Comparison of ENCODE assay signal across 10 cellular contexts in the genomic region with DNA sequence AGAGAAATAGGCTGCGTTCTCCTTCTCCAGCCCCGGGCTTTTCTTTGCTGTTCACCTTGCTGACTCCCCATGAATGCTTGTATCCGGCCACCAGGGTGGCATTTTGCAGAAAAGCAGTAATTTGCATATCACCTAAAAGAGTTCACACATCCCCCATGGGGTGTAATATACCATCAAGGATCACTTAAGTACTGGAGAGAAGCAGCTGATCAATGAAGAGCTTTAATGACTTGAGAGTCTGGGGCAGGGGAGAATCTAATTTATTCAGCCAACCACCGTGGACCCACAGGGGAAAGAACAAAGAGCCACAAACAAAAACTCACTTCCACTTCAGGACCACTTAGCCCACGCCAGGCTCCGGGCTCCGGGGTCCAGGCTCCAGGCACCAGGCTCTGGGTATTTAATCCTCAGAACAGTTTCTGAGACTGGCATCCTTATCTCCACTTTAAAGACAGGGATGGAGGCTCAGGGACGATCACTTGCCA. TPM values are rescaled to one million over a fixed set of nuclear protein-coding genes. Genes with fewer than 3 reads are reported as not detected.
DNase-seq lines count a peak whose midpoint lies in the region; ATAC-seq and TF ChIP-seq lines count a peak whose summit lies in the region.
"Had no signal": no experiment of that assay in that cellular context is flagged by ENCODE, and none has a peak within 500 bp of the region (broad histone marks: within the 10 kb centered on the region; RNA-seq: fewer than 3 reads in every experiment).

No MANE protein-coding gene starts in this region.

- H3K27ac ChIP-seq in OCI-LY3 (ENCODE audit: low read length) (peak overlapping the region; percentile 33; the same call in 1 of the 2 replicates), neural progenitor cell (no peak overlapping the region)

- no peak overlapping the region for H3K4me3 Mint-ChIP-seq in neural progenitor cell

- H3K4me1 ChIP-seq in OCI-LY3 (ENCODE audit: low read length) (peaks cover 51% of the 10 kb centered on the region), neural progenitor cell (peaks cover 27% of the 10 kb centered on the region)

- ATAC-seq in GM21723 (IDR thresholded peaks at IDR 0.05; ENCODE audit: unreplicated experiment) (peak; percentile 28), HG03460 (IDR thresholded peaks at IDR 0.05; ENCODE audit: unreplicated experiment) (no peak)
- ATAC-seq: HepG2 had no signal

- peaks cover 2% of the 10 kb centered on the region for H3K27me3 Mint-ChIP-seq in neural progenitor cell (ENCODE audit: insufficient read depth, low read depth)

- no peaks in the 10 kb centered on the region for H3K9me3 Mint-ChIP-seq in neural progenitor cell

- H3K9me3 ChIP-seq in OCI-LY3 (ENCODE audit: insufficient read depth, low read length) = no peaks in the 10 kb centered on the region
- H3K9me3 ChIP-seq in neural progenitor cell (ENCODE audit: low read depth) = no peaks in the 10 kb centered on the region

- TF ChIP-seq CTCF in OCI-LY3 (IDR thresholded peaks at IDR 0.05; ENCODE audit: low read depth, low read length) (peak; percentile 17; the same call in 1 of the 2 replicates), neural progenitor cell (IDR thresholded peaks at IDR 0.05) (peak; percentile 2)

- H3K36me3 ChIP-seq in OCI-LY3 (replicated peaks; ENCODE audit: low read depth, low read length) (peaks cover 3% of the 10 kb centered on the region), neural progenitor cell (no peaks in the 10 kb centered on the region)

- no peaks in the 10 kb centered on the region for H4K20me1 ChIP-seq in OCI-LY3 (ENCODE audit: insufficient read depth, low read length)
- H4K20me1 ChIP-seq in neural progenitor cell (ENCODE audit: low read depth) = no peaks in the 10 kb centered on the region

- H2AFZ ChIP-seq in OCI-LY3 (ENCODE audit: low read depth, low read length) (no peak overlapping the region), neural progenitor cell (replicated peaks) (no peak overlapping the region)

- H3K4me1 Mint-ChIP-seq in neural progenitor cell = peaks cover 23% of the 10 kb centered on the region

- H3K4me3 ChIP-seq in OCI-LY3 (ENCODE audit: low read length) = peak overlapping the region; percentile 73
- H3K4me3 ChIP-seq in neural progenitor cell = no peak overlapping the region

- no peak overlapping the region for H3K27ac Mint-ChIP-seq in neural progenitor cell

- H3K79me2 ChIP-seq in OCI-LY3 (ENCODE audit: low read length) (no peaks in the 10 kb centered on the region), neural progenitor cell (ENCODE audit: low read depth) (no peaks in the 10 kb centered on the region)

- H3K27me3 ChIP-seq in OCI-LY3 (ENCODE audit: low read depth, low read length) = no peaks in the 10 kb centered on the region
- no peaks in the 10 kb centered on the region for H3K27me3 ChIP-seq in neural progenitor cell

- no peaks in the 10 kb centered on the region for H3K36me3 Mint-ChIP-seq in neural progenitor cell

- H3K9ac ChIP-seq in OCI-LY3 (ENCODE audit: low read length) (peak overlapping the region; percentile 49), neural progenitor cell (no peak overlapping the region)

- DNase-seq in NCI-H1105 treated with DMSO at 0.1 percent for 48 hours (lab: John Stamatoyannopoulos, UW) = peak; percentile 7
- DNase-seq in NCI-H1105 (lab: John Stamatoyannopoulos, UW) = no peak
- DNase-seq in neural progenitor cell (ENCODE audit: low spot score) = peak; percentile 22
- no peak for DNase-seq in D341Med (ENCODE audit: low spot score)
- DNase-seq in SHP77 treated with DMSO at 0.1 percent for 48 hours (lab: John Stamatoyannopoulos, UW) = no peak
- DNase-seq: 8988T had no signal

- peaks cover 38% of the 10 kb centered on the region for H3F3A ChIP-seq in neural progenitor cell (ENCODE audit: low read depth)

- H3K4me2 ChIP-seq in OCI-LY3 (ENCODE audit: low read length) (peak overlapping the region; percentile 96), neural progenitor cell (no peak overlapping the region)

RNA-seq across cellular contexts. Expression of gene SEC14L1, which starts 33.9 kb away (rescaled TPM):
- 60.6 and 75.0 TPM in 2 replicates for total RNA-seq in neural progenitor cell (ENCODE audit: low replicate concordance)

Comparison
In these comparisons a context has a peak if more than half of its experiments do, and no peak if none do; other contexts are left out.
1. DNase-seq: peak in NCI-H1105 treated with DMSO at 0.1 percent for 48 hours (single experiment) and neural progenitor cell (single experiment); none in NCI-H1105 (single experiment), D341Med (single experiment) and SHP77 treated with DMSO at 0.1 percent for 48 hours (single experiment).